ENCODE assay signal across 12 cellular contexts in the genomic region with DNA sequence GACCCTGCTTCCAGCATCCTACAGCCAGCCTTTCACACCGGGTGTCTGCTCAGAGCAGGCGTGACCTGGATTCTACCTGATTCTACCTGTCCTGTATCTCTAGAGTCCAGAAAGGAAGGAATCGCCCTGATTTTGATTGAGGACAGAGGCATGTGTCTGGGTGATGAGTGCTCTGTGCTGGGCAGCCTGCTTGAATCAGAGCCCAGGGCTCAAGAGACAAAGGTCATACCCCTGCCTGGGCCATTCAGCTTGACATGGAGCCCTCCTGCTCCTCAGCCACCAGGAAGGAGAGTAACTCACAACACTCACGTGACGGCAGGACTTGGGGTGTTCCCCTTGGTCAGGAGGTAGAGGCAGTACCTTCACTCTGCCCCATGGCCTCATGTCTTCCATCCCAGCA. TPM values are rescaled to one million over a fixed set of nuclear protein-coding genes. Genes with fewer than 3 reads are reported as not detected.
"Had no signal": no experiment of that assay in that cellular context is flagged by ENCODE, and none has a peak within 500 bp of the region (broad histone marks: within the 10 kb centered on the region; RNA-seq: fewer than 3 reads in every experiment).

No MANE protein-coding gene starts in this region.

- H3K9me3 ChIP-seq: HAP-1 had no signal

- H3K4me3 ChIP-seq: GM23338, HAP-1, K562 had no signal

- H3K4me2 ChIP-seq: GM23338 had no signal

- H3K36me3 ChIP-seq: HAP-1 had no signal

- H2AFZ ChIP-seq: GM23338 had no signal

- H3K4me1 ChIP-seq: HAP-1 had no signal

- DNase-seq: H7, HFFc6, IMR-90, KG1 had no signal

- H3K9me3 Mint-ChIP-seq: GM23338 had no signal

- ATAC-seq: GM23338, HCT116, HepG2, K562 had no signal

- H3K27ac Mint-ChIP-seq: GM23338, HFFc6 had no signal

- FAIRE-seq: HepG2, K562 had no signal

- H3K4me3 Mint-ChIP-seq: GM23338, HFFc6 had no signal

- H3K27ac ChIP-seq: HL-60 had no signal

- H3K4me1 Mint-ChIP-seq: GM23338 had no signal

RNA-seq across cellular contexts. Expression of gene GAD2, which starts 11.2 kb away (rescaled TPM):
- total RNA-seq: H4, HepG2, HFFc6, HT1080, IMR-90, K562 had no signal
- polyA plus RNA-seq: HepG2, IMR-90, K562 had no signal
